ENCODE assay signal across 16 cellular contexts in the genomic region with DNA sequence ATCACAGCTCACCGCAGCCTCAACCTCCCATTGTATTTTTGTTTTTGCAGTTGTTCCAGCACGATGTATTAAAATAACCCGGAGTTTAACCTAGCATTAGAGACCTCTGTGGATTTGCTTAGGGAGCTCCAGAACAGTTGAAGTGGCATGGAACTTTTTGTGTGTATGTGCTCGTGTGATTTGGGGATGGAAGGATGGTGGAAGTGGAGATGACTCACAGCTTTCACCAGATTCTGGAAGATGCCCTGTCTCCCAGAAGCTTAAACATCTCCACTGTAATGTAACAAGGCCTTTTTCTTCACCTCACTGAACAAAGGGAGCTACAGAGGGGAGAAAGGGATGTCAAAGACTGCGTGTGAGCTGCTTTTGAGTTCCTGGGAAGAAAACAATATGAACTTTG.
DNase-seq lines count a peak whose midpoint lies in the region; TF ChIP-seq lines count a peak whose summit lies in the region.
"Had no signal": no experiment of that assay in that cellular context is flagged by ENCODE, and none has a peak within 500 bp of the region (broad histone marks: within the 10 kb centered on the region; RNA-seq: fewer than 3 reads in every experiment).

No MANE protein-coding gene starts in this region.

- H3K4me3 ChIP-seq in GM23248, result no peak overlapping the region
- no peak overlapping the region for H3K4me3 ChIP-seq in choroid plexus epithelial cell (ENCODE audit: low read depth, low read length)
- no peak overlapping the region for H3K4me3 ChIP-seq in mesodermal cell (ENCODE audit: extremely low read depth, insufficient read depth, low read length, poor library complexity, severe bottlenecking)

- H3K9me3 ChIP-seq in GM23248 (ENCODE audit: low read depth), result peaks cover 3% of the 10 kb centered on the region
- H3K9me3 ChIP-seq in mesodermal cell (ENCODE audit: control insufficient read depth, low read length), result peaks cover 14% of the 10 kb centered on the region

- H3K9ac ChIP-seq in GM23248, result peak overlapping the region; percentile 42; the same call in 1 of the 2 replicates

- no peak for TF ChIP-seq CTCF in choroid plexus epithelial cell (conservative IDR thresholded peaks at IDR 0.05; ENCODE audit: low read depth, low read length)

- in situ Hi-C loops in GM23248 (cut with MboI), result no loop called here

- H3K4me2 ChIP-seq in GM23248 (ENCODE audit: unreplicated experiment), result peak overlapping the region; percentile 64

- peaks cover 30% of the 10 kb centered on the region for H3F3A ChIP-seq in GM23248 (ENCODE audit: insufficient read depth)

- H3K27me3 ChIP-seq in GM23248 (replicated peaks; ENCODE audit: insufficient read depth), result no peaks in the 10 kb centered on the region
- H3K27me3 ChIP-seq: foreskin keratinocyte had no signal

- H2AFZ ChIP-seq in GM23248, result peak overlapping the region; percentile 41

- H3K36me3 ChIP-seq in GM23248 (ENCODE audit: low read depth), result 0 out of 2 replicates have a peak, but pooled peaks cover 4% of the 10 kb centered on the region
- H3K36me3 ChIP-seq in mesodermal cell (ENCODE audit: control insufficient read depth, insufficient read depth, low read length), result no peaks in the 10 kb centered on the region

- H4K20me1 ChIP-seq in GM23248 (ENCODE audit: insufficient read depth), result no peaks in the 10 kb centered on the region

- H3K9me2 ChIP-seq in GM23248 (ENCODE audit: insufficient read depth), result no peaks in the 10 kb centered on the region

- 79 to 82% methylated on average over 5 of the region's 5 CpGs for WGBS in GM23248 (ENCODE audit: low coverage in 1 of 2, low lambda C conversion rate in 2 of 2, missing lambda C conversion rate in 2 of 2), 2 experiments
- WGBS in mesodermal cell (ENCODE audit: insufficient coverage in 2 of 2), 2 experiments, result 93% methylated on average over 2 of the region's 5 CpGs; no CpG with 5 or more reads in 1 of the 2 experiments

- DNase-seq in GM23248 (peak; percentile 54), choroid plexus epithelial cell (ENCODE audit: low read depth) (peak; percentile 41), stromal cell of bone marrow (ENCODE audit: low read depth) (peak; percentile 25), NAMALWA (ENCODE audit: low spot score) (no peak), NCI-H446 treated with DMSO at 0.1 percent for 48 hours (lab: John Stamatoyannopoulos, UW) (no peak), HT-29 (ENCODE audit: low spot score) (no peak)
- no peak for DNase-seq in activated CD4-positive, alpha-beta T cell treated with anti-CD3 and anti-CD28 coated beads, Interleukin-2, amount 50 U/mL, for 48 hours
- DNase-seq: activated naive CD8-positive, alpha-beta T cell treated with anti-CD3 and anti-CD28 coated beads for 36 hours; CD4-positive, CD25-positive, alpha-beta regulatory T cell; foreskin keratinocyte; H7; Kasumi-1; NCI-H187; stimulated activated CD8-positive, alpha-beta memory T cell treated with anti-CD3 and anti-CD28 coated beads, Interleukin-4, amount 100 ng/mL, for 48 hours had no signal

- H3K27ac ChIP-seq in GM23248 (peak overlapping the region; percentile 55), mesodermal cell (ENCODE audit: low read depth, low read length, severe bottlenecking) (peak overlapping the region; percentile 81)
- H3K27ac ChIP-seq: foreskin keratinocyte, VCaP had no signal

- H3K79me2 ChIP-seq in GM23248 (ENCODE audit: insufficient read depth), result no peaks in the 10 kb centered on the region

- H3K4me1 ChIP-seq in GM23248 (ENCODE audit: insufficient read depth), result peaks cover 51% of the 10 kb centered on the region
- peaks cover 47% of the 10 kb centered on the region for H3K4me1 ChIP-seq in mesodermal cell (ENCODE audit: control insufficient read depth, insufficient read depth, low read length, poor library complexity, severe bottlenecking)

Comparison
In these comparisons a context has a peak if more than half of its experiments do, and no peak if none do; other contexts are left out.
1. DNase-seq: peak in GM23248 (single experiment), choroid plexus epithelial cell (single experiment) and stromal cell of bone marrow (single experiment); none in NAMALWA (single experiment), NCI-H446 treated with DMSO at 0.1 percent for 48 hours (single experiment), activated CD4-positive, alpha-beta T cell treated with anti-CD3 and anti-CD28 coated beads, Interleukin-2, amount 50 U/mL, for 48 hours (0 of 2) and HT-29 (single experiment).